ENCODE assay signal across 1 cellular context in the genomic region with DNA sequence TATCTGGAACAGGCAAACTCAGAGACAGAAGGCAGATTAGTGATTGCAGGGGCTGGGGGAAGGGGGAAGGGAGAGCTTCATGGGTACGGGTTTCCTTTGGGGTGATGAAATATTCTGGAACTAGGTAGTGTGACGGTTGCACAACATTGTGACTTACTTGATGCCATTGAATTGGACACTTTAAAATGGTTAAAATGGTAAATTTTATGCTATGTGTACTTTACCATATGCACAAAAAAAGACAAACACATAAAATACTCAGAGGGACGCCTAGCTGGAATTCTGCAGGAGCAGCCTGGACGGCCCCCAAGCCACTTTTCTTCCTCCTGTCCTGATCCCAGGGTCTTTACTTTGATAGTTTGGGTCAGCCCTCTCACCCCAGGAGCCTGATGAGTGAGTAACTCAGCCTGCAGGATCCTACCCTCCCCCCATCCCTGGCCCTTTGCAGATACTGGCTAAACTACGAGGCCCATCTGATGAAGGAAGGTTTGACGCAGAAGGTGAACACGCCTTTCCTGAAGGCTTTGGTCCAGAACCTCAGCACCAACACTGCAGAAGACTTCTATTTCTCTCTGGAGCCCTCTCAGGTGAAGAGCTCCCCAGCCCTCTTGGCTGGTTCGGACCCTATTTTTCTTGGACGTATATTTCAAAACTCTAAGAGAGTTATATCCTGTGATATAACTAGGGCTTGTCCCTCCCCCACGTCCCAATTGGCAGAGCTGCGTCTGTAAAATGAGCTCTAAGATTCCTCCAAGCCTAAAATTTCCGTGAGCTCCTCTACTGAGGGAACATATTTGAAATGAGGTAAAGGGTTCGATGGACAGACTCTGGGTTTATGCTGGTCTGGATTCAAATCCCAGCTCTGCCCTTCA.
TF ChIP-seq lines count a peak whose summit lies in the region.

No MANE protein-coding gene starts in this region.

TF ChIP-seq in K562, 482 proteins besides CTCF, POLR2A, EP300 and RAD21 (continued from another document and continues in another):
- TF ChIP-seq ZNF586 (CRISPR knock-in tag; conservative IDR thresholded peaks at IDR 0.05) (no peak), ZBTB7A (IDR thresholded peaks at IDR 0.05; ENCODE audit: borderline replicate concordance, control insufficient read depth, low read depth, low read length) (0 out of 2 replicates have a peak, but pooled peaks have one; percentile 31), PTTG1 (tag; IDR thresholded peaks at IDR 0.05; ENCODE audit: low read depth) (no peak), LEF1 (IDR thresholded peaks at IDR 0.05) (peak; percentile 77), ZNF449 (CRISPR knock-in tag; IDR thresholded peaks at IDR 0.05) (no peak), SMARCA4 (IDR thresholded peaks at IDR 0.05) (peak; percentile 58; the same call in 1 of the 2 replicates), TAL1 (IDR thresholded peaks at IDR 0.05) (peak; percentile 51), CREB1 (IDR thresholded peaks at IDR 0.05) (peak; percentile 48; the same call in 1 of the 2 replicates), CREB1 (CRISPR knock-in tag; IDR thresholded peaks at IDR 0.05) (no peak), RBM22 (IDR thresholded peaks at IDR 0.05; ENCODE audit: low read depth, low read length, poor library complexity, severe bottlenecking) (no peak), EP400 (IDR thresholded peaks at IDR 0.05) (peak; percentile 44; the same call in 1 of the 2 replicates), ZNF12 (CRISPR knock-in tag; IDR thresholded peaks at IDR 0.05) (peak; percentile 42; the same call in 1 of the 2 replicates), ZNF444 (CRISPR knock-in tag; IDR thresholded peaks at IDR 0.05) (no peak), ZZZ3 (IDR thresholded peaks at IDR 0.05) (no peak), DMBX1 (CRISPR knock-in tag; IDR thresholded peaks at IDR 0.05; ENCODE audit: borderline replicate concordance) (no peak), HOXB6 (CRISPR knock-in tag; IDR thresholded peaks at IDR 0.05; ENCODE audit: borderline replicate concordance) (no peak), NONO (IDR thresholded peaks at IDR 0.05; ENCODE audit: low read depth in 2 of 2, low read length in 1 of 2) (no peak), MEF2A (IDR thresholded peaks at IDR 0.05; ENCODE audit: control insufficient read depth, low read depth, low read length) (no peak), CBFA2T3 (IDR thresholded peaks at IDR 0.05) (peak; percentile 67), E4F1 (CRISPR knock-in tag; IDR thresholded peaks at IDR 0.05; ENCODE audit: borderline replicate concordance) (no peak), FOXK1 (CRISPR knock-in tag; IDR thresholded peaks at IDR 0.05; ENCODE audit: borderline replicate concordance) (no peak), ZNF175 (CRISPR knock-in tag; IDR thresholded peaks at IDR 0.05; ENCODE audit: low read depth) (no peak), GTF2F1 (IDR thresholded peaks at IDR 0.05; ENCODE audit: low read depth, low read length) (no peak), STAT6 (CRISPR knock-in tag; IDR thresholded peaks at IDR 0.05) (no peak), NRF1 (conservative IDR thresholded peaks at IDR 0.05 in 1 of 2, IDR thresholded peaks at IDR 0.05 in 1 of 2) (no peak; a peak in 1 of 4 replicates), IFI16 (CRISPR knock-in tag; IDR thresholded peaks at IDR 0.05) (no peak), KDM4B (IDR thresholded peaks at IDR 0.05; ENCODE audit: borderline replicate concordance in 2 of 2, low read depth in 1 of 2) (no peak), CEBPB (tag; IDR thresholded peaks at IDR 0.05) (peak; percentile 93), ATF1 (CRISPR knock-in tag; IDR thresholded peaks at IDR 0.05) (no peak), ATF1 (tag; IDR thresholded peaks at IDR 0.05) (peak; percentile 63), RBBP5 (IDR thresholded peaks at IDR 0.05; ENCODE audit: borderline replicate concordance, insufficient read depth, low read length, poor library complexity, severe bottlenecking) (peak; percentile 58), MXD1 (CRISPR knock-in tag; IDR thresholded peaks at IDR 0.05; ENCODE audit: borderline replicate concordance, poor library complexity, severe bottlenecking) (no peak), PTBP1 (IDR thresholded peaks at IDR 0.05; ENCODE audit: low read depth, low read length) (no peak), SIX5 (IDR thresholded peaks at IDR 0.05; ENCODE audit: borderline replicate concordance in 1 of 2, insufficient read depth in 1 of 2, low read depth in 1 of 2, low read length in 2 of 2) (no peak), XRCC4 (IDR thresholded peaks at IDR 0.05; ENCODE audit: extremely low read depth, insufficient read depth, insufficient read length) (no peak), RFX7 (CRISPR knock-in tag; IDR thresholded peaks at IDR 0.05) (no peak), POLR3G (IDR thresholded peaks at IDR 0.05; ENCODE audit: extremely low read depth, insufficient read length, insufficient replicate concordance) (no peak), NFIC (IDR thresholded peaks at IDR 0.05) (no peak), ARID1B (IDR thresholded peaks at IDR 0.05) (peak; percentile 83), NR2C2 (CRISPR knock-in tag; IDR thresholded peaks at IDR 0.05) (no peak), NR2C2 (tag; IDR thresholded peaks at IDR 0.05) (peak; percentile 53; the same call in 1 of the 2 replicates), ZNF764 (CRISPR knock-in tag; IDR thresholded peaks at IDR 0.05; ENCODE audit: low read depth) (no peak), PHB (CRISPR knock-in tag; IDR thresholded peaks at IDR 0.05) (no peak), TRIM24 (IDR thresholded peaks at IDR 0.05) (peak in 1 of 2 experiments; percentile 56; a peak in 2 of 4 replicates), MYBL2 (IDR thresholded peaks at IDR 0.05; ENCODE audit: low read depth) (no peak), MYBL2 (CRISPR knock-in tag; IDR thresholded peaks at IDR 0.05; ENCODE audit: borderline replicate concordance) (no peak), TAF1 (IDR thresholded peaks at IDR 0.05; ENCODE audit: control insufficient read depth, extremely low read depth, insufficient read depth, low read length, severe bottlenecking) (no peak)
- TF ChIP-seq, protein P1, sequence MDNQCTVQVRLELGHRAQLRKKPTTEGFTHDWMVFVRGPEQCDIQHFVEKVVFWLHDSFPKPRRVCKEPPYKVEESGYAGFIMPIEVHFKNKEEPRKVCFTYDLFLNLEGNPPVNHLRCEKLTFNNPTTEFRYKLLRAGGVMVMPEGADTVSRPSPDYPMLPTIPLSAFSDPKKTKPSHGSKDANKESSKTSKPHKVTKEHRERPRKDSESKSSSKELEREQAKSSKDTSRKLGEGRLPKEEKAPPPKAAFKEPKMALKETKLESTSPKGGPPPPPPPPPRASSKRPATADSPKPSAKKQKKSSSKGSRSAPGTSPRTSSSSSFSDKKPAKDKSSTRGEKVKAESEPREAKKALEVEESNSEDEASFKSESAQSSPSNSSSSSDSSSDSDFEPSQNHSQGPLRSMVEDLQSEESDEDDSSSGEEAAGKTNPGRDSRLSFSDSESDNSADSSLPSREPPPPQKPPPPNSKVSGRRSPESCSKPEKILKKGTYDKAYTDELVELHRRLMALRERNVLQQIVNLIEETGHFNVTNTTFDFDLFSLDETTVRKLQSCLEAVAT (IDR thresholded peaks at IDR 0.05): 0 out of 4 replicates have a peak, but pooled peaks of 1 of the 2 experiments have one; percentile 2
- TF ChIP-seq, protein P2, sequence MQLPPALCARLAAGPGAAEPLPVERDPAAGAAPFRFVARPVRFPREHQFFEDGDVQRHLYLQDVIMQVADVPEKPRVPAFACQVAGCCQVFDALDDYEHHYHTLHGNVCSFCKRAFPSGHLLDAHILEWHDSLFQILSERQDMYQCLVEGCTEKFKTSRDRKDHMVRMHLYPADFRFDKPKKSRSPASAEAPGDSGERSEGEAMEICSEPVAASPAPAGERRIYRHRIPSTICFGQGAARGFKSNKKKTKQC (CRISPR knock-in tag; IDR thresholded peaks at IDR 0.05): no peak
- TF ChIP-seq, protein P3, sequence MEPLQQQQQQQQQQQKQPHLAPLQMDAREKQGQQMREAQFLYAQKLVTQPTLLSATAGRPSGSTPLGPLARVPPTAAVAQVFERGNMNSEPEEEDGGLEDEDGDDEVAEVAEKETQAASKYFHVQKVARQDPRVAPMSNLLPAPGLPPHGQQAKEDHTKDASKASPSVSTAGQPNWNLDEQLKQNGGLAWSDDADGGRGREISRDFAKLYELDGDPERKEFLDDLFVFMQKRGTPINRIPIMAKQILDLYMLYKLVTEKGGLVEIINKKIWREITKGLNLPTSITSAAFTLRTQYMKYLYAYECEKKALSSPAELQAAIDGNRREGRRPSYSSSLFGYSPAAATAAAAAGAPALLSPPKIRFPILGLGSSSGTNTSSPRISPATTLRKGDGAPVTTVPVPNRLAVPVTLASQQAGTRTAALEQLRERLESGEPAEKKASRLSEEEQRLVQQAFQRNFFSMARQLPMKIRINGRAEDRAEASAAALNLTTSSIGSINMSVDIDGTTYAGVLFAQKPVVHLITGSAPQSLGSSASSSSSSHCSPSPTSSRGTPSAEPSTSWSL (CRISPR knock-in tag; IDR thresholded peaks at IDR 0.05; ENCODE audit: borderline replicate concordance): no peak
- TF ChIP-seq, protein P4, sequence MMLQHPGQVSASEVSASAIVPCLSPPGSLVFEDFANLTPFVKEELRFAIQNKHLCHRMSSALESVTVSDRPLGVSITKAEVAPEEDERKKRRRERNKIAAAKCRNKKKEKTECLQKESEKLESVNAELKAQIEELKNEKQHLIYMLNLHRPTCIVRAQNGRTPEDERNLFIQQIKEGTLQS (IDR thresholded peaks at IDR 0.05): peak; percentile 91
- TF ChIP-seq, protein P4 (CRISPR knock-in tag; conservative IDR thresholded peaks at IDR 0.05): no peak
- TF ChIP-seq, protein P5, sequence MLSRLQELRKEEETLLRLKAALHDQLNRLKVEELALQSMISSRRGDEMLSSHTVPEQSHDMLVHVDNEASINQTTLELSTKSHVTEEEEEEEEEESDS (CRISPR knock-in tag; IDR thresholded peaks at IDR 0.05): no peak
- TF ChIP-seq, protein P6, sequence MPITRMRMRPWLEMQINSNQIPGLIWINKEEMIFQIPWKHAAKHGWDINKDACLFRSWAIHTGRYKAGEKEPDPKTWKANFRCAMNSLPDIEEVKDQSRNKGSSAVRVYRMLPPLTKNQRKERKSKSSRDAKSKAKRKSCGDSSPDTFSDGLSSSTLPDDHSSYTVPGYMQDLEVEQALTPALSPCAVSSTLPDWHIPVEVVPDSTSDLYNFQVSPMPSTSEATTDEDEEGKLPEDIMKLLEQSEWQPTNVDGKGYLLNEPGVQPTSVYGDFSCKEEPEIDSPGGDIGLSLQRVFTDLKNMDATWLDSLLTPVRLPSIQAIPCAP (CRISPR knock-in tag; IDR thresholded peaks at IDR 0.05; ENCODE audit: borderline replicate concordance): no peak
- TF ChIP-seq, protein P7, sequence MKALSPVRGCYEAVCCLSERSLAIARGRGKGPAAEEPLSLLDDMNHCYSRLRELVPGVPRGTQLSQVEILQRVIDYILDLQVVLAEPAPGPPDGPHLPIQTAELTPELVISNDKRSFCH (CRISPR knock-in tag; IDR thresholded peaks at IDR 0.05): no peak
- TF ChIP-seq, protein P7 (tag; IDR thresholded peaks at IDR 0.05): no peak
